26 cellular contexts compared by ENCODE assay signal in genomic region chr22:17769716-17770082, GRCh38. TPM values are rescaled to one million over a fixed set of nuclear protein-coding genes. Genes with fewer than 3 reads are reported as not detected.
DNase-seq lines count a peak whose midpoint lies in the region; ATAC-seq and TF ChIP-seq lines count a peak whose summit lies in the region.
"Had no signal": no experiment of that assay in that cellular context is flagged by ENCODE, and none has a peak within 500 bp of the region (broad histone marks: within the 10 kb centered on the region; RNA-seq: fewer than 3 reads in every experiment).

No MANE protein-coding gene starts in this region.

- H2BK120ac ChIP-seq in trophoblast cell (ENCODE audit: insufficient read depth, low read length, poor library complexity), result no peak overlapping the region

- H3K14ac ChIP-seq in trophoblast cell (ENCODE audit: low read length), result no peak overlapping the region

- intact Hi-C loops in right lobe of liver (cut with DNase I), result no loop called here
- intact Hi-C loops in spleen (cut with DNase I; ENCODE audit: low total_unique reads), result no loop called here

- H3K4me1 ChIP-seq in right lobe of liver (peaks cover 0 to 57% (median 20%) of the 10 kb centered on the region in 4 donors), spleen (peaks cover 30 to 96% (median 68%) of the 10 kb centered on the region in 6 donors), trophoblast cell (ENCODE audit: control insufficient read depth in 1 of 2, insufficient read depth in 2 of 2, low read length in 2 of 2) (peaks cover 9 to 10% of the 10 kb centered on the region in 2 experiments)

- no peak overlapping the region for H3K23ac ChIP-seq in trophoblast cell (ENCODE audit: low read length)

- no peak overlapping the region for H3K4me2 ChIP-seq in trophoblast cell (ENCODE audit: low read length)

- no peak overlapping the region for H3K4ac ChIP-seq in trophoblast cell (ENCODE audit: low read depth, low read length)

- POLR2A ChIA-PET in RWPE1 (lab: Yijun Ruan, JAX; ENCODE audit: low non-redundant PET), result no interaction called here

- H3K18ac ChIP-seq in trophoblast cell (ENCODE audit: low read length), result no peak overlapping the region

- peak; percentile 62 to 81 (median 77) for ATAC-seq in right lobe of liver
- ATAC-seq: activated CD4-positive, CD25-positive, alpha-beta regulatory T cell treated with anti-CD3 and anti-CD28 coated beads, Interleukin-2, amount 50 U/mL, for 24 hours; activated CD8-positive, alpha-beta T cell treated with anti-CD3 and anti-CD28 coated beads for 36 hours; PC-3; stimulated activated naive CD8-positive, alpha-beta T cell treated with anti-CD3 and anti-CD28 coated beads, Interleukin-15, Interleukin-2, amounts not matched to agents 100 U/mL and 50 U/mL, for 24 hours had no signal

- no peaks in the 10 kb centered on the region for H3K79me1 ChIP-seq in trophoblast cell (ENCODE audit: low read length)

- no peak overlapping the region for H4K12ac ChIP-seq in trophoblast cell (ENCODE audit: low read depth, low read length)

- H3K4me3 ChIP-seq in right lobe of liver (peak overlapping the region in 1 of 3 donors; percentile 2), spleen (peak overlapping the region in 1 of 8 donors; percentile 95), trophoblast cell (ENCODE audit: low read depth, low read length) (no peak overlapping the region)
- H3K4me3 ChIP-seq: cardiac muscle cell, HAP-1, skin epidermis, thyroid gland had no signal

- H3K27ac ChIP-seq in RWPE1, result 0 out of 2 replicates have a peak overlapping the region, but pooled peaks have one; percentile 4
- H3K27ac ChIP-seq in right lobe of liver, result peak overlapping the region; percentile 71 to 96 (median 72)
- peak overlapping the region in 7 of 8 donors; percentile 35 to 98 (median 93) for H3K27ac ChIP-seq in spleen
- H3K27ac ChIP-seq in trophoblast cell (ENCODE audit: low read depth, low read length), result no peak overlapping the region
- H3K27ac ChIP-seq: cardiac muscle cell, thyroid gland had no signal

- H3K9ac ChIP-seq in trophoblast cell (ENCODE audit: low read length), result no peak overlapping the region

- H2BK12ac ChIP-seq in trophoblast cell (ENCODE audit: low read length), result no peak overlapping the region

- TF ChIP-seq POLR2A in right lobe of liver (IDR thresholded peaks at IDR 0.05) (peak; percentile 17), spleen (IDR thresholded peaks at IDR 0.05) (no peak)

- H3K79me2 ChIP-seq in trophoblast cell (ENCODE audit: control insufficient read depth, insufficient read depth, low read length, poor library complexity), result peaks cover 2% of the 10 kb centered on the region

- no peaks in the 10 kb centered on the region for H3K27me3 ChIP-seq in right lobe of liver
- H3K27me3 ChIP-seq in spleen (replicated peaks in 1 of 7), result no peaks in the 10 kb centered on the region
- no peaks in the 10 kb centered on the region for H3K27me3 ChIP-seq in trophoblast cell (ENCODE audit: insufficient read depth, low read length)
- H3K27me3 ChIP-seq: cardiac muscle cell, thyroid gland had no signal

- H4K91ac ChIP-seq in trophoblast cell (ENCODE audit: low read depth, low read length), result no peak overlapping the region

- no peak overlapping the region for H4K8ac ChIP-seq in trophoblast cell (ENCODE audit: low read depth, low read length)

- no peak overlapping the region for H2BK5ac ChIP-seq in trophoblast cell (ENCODE audit: low read depth, low read length, poor library complexity)

- H3K9me3 ChIP-seq in right lobe of liver, result no peaks in the 10 kb centered on the region
- no peaks in the 10 kb centered on the region for H3K9me3 ChIP-seq in spleen
- H3K9me3 ChIP-seq in trophoblast cell (ENCODE audit: insufficient read depth, low read depth, low read length), result peaks cover 2% of the 10 kb centered on the region
- H3K9me3 ChIP-seq: Caco-2, HAP-1, thyroid gland had no signal

- CTCF ChIA-PET in RWPE1 (lab: Yijun Ruan, JAX), result interaction anchor here (1.0 kb wide), 2 partner anchors 16 to 27 kb away, joined by 4 to 6 read pairs; no protein-coding TSS in a partner anchor

- H3K36me3 ChIP-seq in right lobe of liver (no peaks in the 10 kb centered on the region), spleen (peaks cover 0 to 5% (median 0%) of the 10 kb centered on the region in 6 donors), trophoblast cell (ENCODE audit: control insufficient read depth in 1 of 2, insufficient read depth in 2 of 2, low read length in 2 of 2) (no peaks in the 10 kb centered on the region)
- H3K36me3 ChIP-seq: cardiac muscle cell, HAP-1, thyroid gland had no signal

- no peak for TF ChIP-seq CTCF in RWPE1 (conservative IDR thresholded peaks at IDR 0.05; ENCODE audit: low read depth)
- TF ChIP-seq CTCF in right lobe of liver (IDR thresholded peaks at IDR 0.05), result no peak
- no peak for TF ChIP-seq CTCF in spleen (IDR thresholded peaks at IDR 0.05 in 8 of 11, conservative IDR thresholded peaks at IDR 0.05 in 3 of 11)

- no CpG with 5 or more reads among the region's 9 CpGs for WGBS in right lobe of liver (ENCODE audit: insufficient coverage, low coverage, low lambda C conversion rate, missing lambda C conversion rate)
- 77 to 94% (median 83%) methylated on average over 5 to 9 of the region's 9 CpGs for WGBS in spleen, 5 donors
- no CpG with 5 or more reads among the region's 9 CpGs for WGBS in trophoblast cell (ENCODE audit: extremely low coverage, insufficient coverage, insufficient read length)

- H2AFZ ChIP-seq in trophoblast cell (ENCODE audit: insufficient read depth, low read length, poor library complexity), result no peak overlapping the region

- H2AK5ac ChIP-seq in trophoblast cell (ENCODE audit: low read length), result no peak overlapping the region

- peak; percentile 11 for DNase-seq in COLO668 (lab: John Stamatoyannopoulos, UW; ENCODE audit: unreplicated experiment)
- DNase-seq in RWPE1 (ENCODE audit: low spot score), result no peak
- DNase-seq in right lobe of liver, result peak; percentile 84 to 95 (median 95)
- peak; percentile 80 for DNase-seq in spleen
- no peak for DNase-seq in trophoblast cell
- no peak for DNase-seq in inferior parietal cortex (ENCODE audit: extremely low spot score)
- no peak for DNase-seq in anterior cingulate cortex (lab: John Stamatoyannopoulos, UW)
- no peak for DNase-seq in NCI-H1092 (lab: John Stamatoyannopoulos, UW)
- DNase-seq: activated CD8-positive, alpha-beta T cell treated with anti-CD3 and anti-CD28 coated beads for 36 hours; activated naive CD4-positive, alpha-beta T cell; Caco-2; dermis blood vessel endothelial cell; Kasumi-1; NCI-H1048; NCI-H2081; NCI-H446; nephron progenitor cell; PC-3; SIG-M5; stimulated activated CD4-positive, alpha-beta T cell treated with anti-CD3 and anti-CD28 coated beads, Interleukin-4, amount 100 ng/mL, for 1 hour; stimulated activated naive CD8-positive, alpha-beta T cell treated with anti-CD3 and anti-CD28 coated beads, Interleukin-15, Interleukin-2, amounts not matched to agents 100 U/mL and 50 U/mL, for 24 hours; thyroid gland had no signal

RNA-seq across cellular contexts. Expression of gene BID, which starts 4.6 kb away (rescaled TPM):
- total RNA-seq in right lobe of liver, result 10 to 100 TPM; 30.5 to 57.3 (median 36.2) TPM
- total RNA-seq in spleen, result 10 to 100 TPM; 45.4 to 73.4 (median 51.5) TPM
- 10 to 100 TPM; 37.7 to 49.2 (median 41.3) TPM for polyA plus RNA-seq in spleen
- polyA plus RNA-seq in trophoblast cell (2013), result 11.2 and 12.5 TPM in 2 replicates

Comparison
In these comparisons a context has a peak if more than half of its experiments do, and no peak if none do; other contexts are left out.
1. DNase-seq: peak in COLO668 (single experiment), right lobe of liver (3 of 3) and spleen (single experiment); none in RWPE1 (single experiment), trophoblast cell (0 of 2), inferior parietal cortex (single experiment), anterior cingulate cortex (0 of 58) and NCI-H1092 (single experiment).